ENCODE assay signal across 12 cellular contexts in genomic region chr3:46867550-46867898, GRCh38. TPM values are rescaled to one million over a fixed set of nuclear protein-coding genes. Genes with fewer than 3 reads are reported as not detected.
DNase-seq lines count a peak whose midpoint lies in the region; ATAC-seq and TF ChIP-seq lines count a peak whose summit lies in the region.
"Had no signal": no experiment of that assay in that cellular context is flagged by ENCODE, and none has a peak within 500 bp of the region (broad histone marks: within the 10 kb centered on the region; RNA-seq: fewer than 3 reads in every experiment).

No MANE protein-coding gene starts in this region.

- TF ChIP-seq CTCF in left ventricle myocardium inferior (IDR thresholded peaks at IDR 0.05; ENCODE audit: borderline replicate concordance) (no peak), ovary (IDR thresholded peaks at IDR 0.05) (no peak), uterus (IDR thresholded peaks at IDR 0.05) (no peak)

- no peaks in the 10 kb centered on the region for H3K36me3 Mint-ChIP-seq in stimulated activated memory B cell treated with anti-CD40 and anti-IgM and Interleukin-4, amounts not matched to agents 10 μg/mL and 1 μg/mL and 100 μg/mL, for 72 hours
- H3K36me3 Mint-ChIP-seq: activated naive CD4-positive, alpha-beta T cell treated with anti-CD3 and anti-CD28 coated beads, Interleukin-2, amount 50 U/mL, for 72 hours; mesothelial cell of epicardium had no signal

- TF ChIP-seq POLR2A in ovary (IDR thresholded peaks at IDR 0.05) (no peak), uterus (IDR thresholded peaks at IDR 0.05) (no peak)

- TF ChIP-seq EP300 in ovary (IDR thresholded peaks at IDR 0.05) = no peak

- intact Hi-C loops in left ventricle myocardium inferior (cut with micrococcal nuclease) = no loop called here
- intact Hi-C loops in ovary (cut with DNase I) = loop anchor here in 2 of 4 donors (1.0 to 5.0 kb wide), 3 partner anchors 27 to 40 kb away; no protein-coding TSS in a partner anchor
- intact Hi-C loops in uterus (cut with DNase I; ENCODE audit: low total_unique reads) = no loop called here

- H3K4me1 ChIP-seq in left ventricle myocardium inferior (peaks cover 89% of the 10 kb centered on the region), ovary (ENCODE audit: insufficient read depth) (peaks cover 34% of the 10 kb centered on the region), uterus (peaks cover 5 to 18% of the 10 kb centered on the region in 2 donors)

- H3K9me3 ChIP-seq in left ventricle myocardium inferior (replicated peaks) (no peaks in the 10 kb centered on the region), ovary (no peaks in the 10 kb centered on the region), uterus (no peaks in the 10 kb centered on the region)

- H3K27me3 ChIP-seq in left ventricle myocardium inferior (ENCODE audit: low read depth) (no peaks in the 10 kb centered on the region), ovary (no peaks in the 10 kb centered on the region), uterus (no peaks in the 10 kb centered on the region)

- H3K27ac ChIP-seq in left ventricle myocardium inferior (replicated peaks) (peak overlapping the region; percentile 95), ovary (peak overlapping the region in 1 of 2 donors; percentile 73), uterus (peak overlapping the region; percentile 58 to 65)
- H3K27ac ChIP-seq: SK-N-MC had no signal

- H3K36me3 ChIP-seq in left ventricle myocardium inferior (peaks cover 2% of the 10 kb centered on the region), ovary (no peaks in the 10 kb centered on the region), uterus (no peaks in the 10 kb centered on the region)

- H3K4me3 Mint-ChIP-seq in stimulated activated memory B cell treated with anti-CD40 and anti-IgM and Interleukin-4, amounts not matched to agents 10 μg/mL and 1 μg/mL and 100 μg/mL, for 72 hours = no peak overlapping the region
- H3K4me3 Mint-ChIP-seq: mesothelial cell of epicardium had no signal

- H3K27me3 Mint-ChIP-seq in stimulated activated memory B cell treated with anti-CD40 and anti-IgM and Interleukin-4, amounts not matched to agents 10 μg/mL and 1 μg/mL and 100 μg/mL, for 72 hours = peaks cover 20% of the 10 kb centered on the region

- H3K4me3 ChIP-seq in left ventricle myocardium inferior (peak overlapping the region; percentile 9), ovary (no peak overlapping the region), uterus (no peak overlapping the region)
- H3K4me3 ChIP-seq: SK-N-MC had no signal

- H3K4me1 Mint-ChIP-seq in stimulated activated memory B cell treated with anti-CD40 and anti-IgM and Interleukin-4, amounts not matched to agents 10 μg/mL and 1 μg/mL and 100 μg/mL, for 72 hours = no peaks in the 10 kb centered on the region

- no peaks in the 10 kb centered on the region for H3K9me3 Mint-ChIP-seq in stimulated activated memory B cell treated with anti-CD40 and anti-IgM and Interleukin-4, amounts not matched to agents 10 μg/mL and 1 μg/mL and 100 μg/mL, for 72 hours
- H3K9me3 Mint-ChIP-seq: activated naive CD4-positive, alpha-beta T cell treated with anti-CD3 and anti-CD28 coated beads, Interleukin-2, amount 50 U/mL, for 72 hours; mesothelial cell of epicardium had no signal

- H3K27ac Mint-ChIP-seq in stimulated activated memory B cell treated with anti-CD40 and anti-IgM and Interleukin-4, amounts not matched to agents 10 μg/mL and 1 μg/mL and 100 μg/mL, for 72 hours = no peak overlapping the region
- H3K27ac Mint-ChIP-seq: activated naive CD4-positive, alpha-beta T cell treated with anti-CD3 and anti-CD28 coated beads, Interleukin-2, amount 50 U/mL, for 72 hours; mesothelial cell of epicardium had no signal

- WGBS in ovary, 3 donors = 5 to 22% (median 7%) methylated on average over 5 to 15 of the region's 15 CpGs

- ATAC-seq in stimulated activated memory B cell treated with anti-CD40 and anti-IgM and Interleukin-4, amounts not matched to agents 10 μg/mL and 1 μg/mL and 100 μg/mL, for 72 hours = no peak
- ATAC-seq in HG02870 (IDR thresholded peaks at IDR 0.05; ENCODE audit: unreplicated experiment) (no peak), GM18511 (IDR thresholded peaks at IDR 0.05; ENCODE audit: unreplicated experiment) (no peak)

- peak; percentile 49 for DNase-seq in cerebellar cortex (ENCODE audit: low spot score)
- DNase-seq in left ventricle myocardium inferior = peak; percentile 91
- DNase-seq in ovary = peak; percentile 85 to 92 (median 90)
- DNase-seq in uterus = peak; percentile 82 to 92
- DNase-seq: DND-41, NCI-H526 treated with DMSO at 0.1 percent for 48 hours had no signal

RNA-seq across cellular contexts. Expression of gene MYL3, which starts 4.3 kb away (rescaled TPM):
- total RNA-seq in left ventricle myocardium inferior = 7,440 TPM
- total RNA-seq in ovary = 10 to 100 TPM in 1 of 7 donors, 1 to 10 TPM in 6; 2.6 to 10.8 (median 4.3) TPM
- 1 to 10 TPM in 1 of 2 donors, under 1 TPM in 1; 0.63 to 2.9 TPM for polyA plus RNA-seq in ovary
- total RNA-seq in uterus = 1 to 10 TPM in 3 of 4 donors, not detected in 1; 4.9 to 9.6 (median 6.0) TPM
- total RNA-seq: activated naive CD4-positive, alpha-beta T cell treated with anti-CD3 and anti-CD28 coated beads, Interleukin-2, amount 50 U/mL, for 72 hours had no signal

RNA-seq across cellular contexts. Expression of gene PTH1R, which starts 10.0 kb away (rescaled TPM):
- 6.4 TPM for total RNA-seq in left ventricle myocardium inferior
- 10 to 100 TPM in 6 of 7 donors, 1 to 10 TPM in 1; 5.9 to 23.9 (median 13.4) TPM for total RNA-seq in ovary
- 1 to 10 TPM; 3.8 to 9.4 TPM for polyA plus RNA-seq in ovary
- total RNA-seq in uterus = 10 to 100 TPM in 3 of 4 donors, under 1 TPM in 1; 0.51 to 29.9 (median 18.9) TPM
- total RNA-seq: activated naive CD4-positive, alpha-beta T cell treated with anti-CD3 and anti-CD28 coated beads, Interleukin-2, amount 50 U/mL, for 72 hours had no signal

Comparison
In these comparisons a context has a peak if more than half of its experiments do, and no peak if none do; other contexts are left out.
1. RNA of gene MYL3, which starts 4.3 kb away (total RNA-seq): 7,440 TPM in left ventricle myocardium inferior (single experiment); 4.9 to 9.6 TPM in uterus and 2.6 to 10.8 TPM in ovary; every median in the first group is over 100 times any median in the second.
2. Peak in every context shown above with its lines, with median percentiles within 50 percentile points of each other: DNase-seq.